16 cellular contexts compared by ENCODE assay signal in genomic region chr2:19702267-19702666, GRCh38.
"Had no signal": no experiment of that assay in that cellular context is flagged by ENCODE, and none has a peak within 500 bp of the region (broad histone marks: within the 10 kb centered on the region; RNA-seq: fewer than 3 reads in every experiment).

No MANE protein-coding gene starts in this region.

- H3K27ac ChIP-seq: cardiac muscle cell, epithelial cell of prostate, left ventricle myocardium inferior, upper lobe of right lung had no signal

- H3K9me3 ChIP-seq: SK-N-SH, upper lobe of right lung had no signal

- H3K4me3 ChIP-seq: cardiac muscle cell, left ventricle myocardium inferior, upper lobe of right lung had no signal

- ATAC-seq: activated T-cell treated with anti-CD3 and anti-CD28 coated beads, Interleukin-2, amount 50 U/mL, for 4 hours; right cardiac atrium; stimulated activated naive B cell treated with anti-CD40 and anti-IgM and Interleukin-4, amounts not matched to agents 10 μg/mL and 1 μg/mL and 100 μg/mL, for 72 hours; upper lobe of right lung; WTC11 had no signal

- H3K36me3 ChIP-seq: cardiac muscle cell, left ventricle myocardium inferior, upper lobe of right lung had no signal

- H3K4me1 ChIP-seq: left ventricle myocardium inferior, upper lobe of right lung had no signal

- DNase-seq: activated CD4-positive, alpha-beta memory T cell treated with anti-CD3 and anti-CD28 coated beads, Interleukin-2, amount 10 ng/mL, durations not matched to agents 7 days and 5 days; activated CD4-positive, alpha-beta T cell treated with anti-CD3 and anti-CD28 coated beads for 4 hours; activated naive CD4-positive, alpha-beta T cell treated with anti-CD3 and anti-CD28 coated beads for 36 hours; activated T-cell treated with anti-CD3 and anti-CD28 coated beads, Interleukin-2, amount 50 U/mL, for 4 hours; anterior cingulate cortex; foreskin melanocyte; left ventricle myocardium inferior; mammary epithelial cell; occipital lobe; right cardiac atrium; SK-N-SH; stimulated activated naive B cell treated with anti-CD40 and anti-IgM and Interleukin-4, amounts not matched to agents 10 μg/mL and 1 μg/mL and 100 μg/mL, for 72 hours; upper lobe of right lung had no signal

- H3K27me3 ChIP-seq: cardiac muscle cell, upper lobe of right lung had no signal
